ENCODE assay signal across 1 cellular context in genomic region chrX:133985164-133986007, GRCh38.
TF ChIP-seq lines count a peak whose summit lies in the region.

GPC3 (minus strand) TSS chrX:133985594.

TF ChIP-seq in WTC11, 78 proteins besides CTCF, POLR2A, EP300 and RAD21 (continued from another document):
- TF ChIP-seq ZNF232 (CRISPR knock-in tag; IDR thresholded peaks at IDR 0.05) (peak; percentile 37; the same call in 1 of the 2 replicates), FOXP1 (CRISPR knock-in tag; IDR thresholded peaks at IDR 0.05; ENCODE audit: borderline replicate concordance) (peak; percentile 80; the same call in 1 of the 2 replicates), ZNF532 (CRISPR knock-in tag; IDR thresholded peaks at IDR 0.05; ENCODE audit: borderline replicate concordance) (no peak), ATF2 (CRISPR knock-in tag; IDR thresholded peaks at IDR 0.05; ENCODE audit: borderline replicate concordance, low read depth) (no peak), SOX15 (CRISPR knock-in tag; IDR thresholded peaks at IDR 0.05) (no peak)
